ENCODE assay signal across 8 cellular contexts in genomic region chr4:140149851-140150635, GRCh38. TPM values are rescaled to one million over a fixed set of nuclear protein-coding genes. Genes with fewer than 3 reads are reported as not detected.
DNase-seq lines count a peak whose midpoint lies in the region; ATAC-seq, FAIRE-seq and TF ChIP-seq lines count a peak whose summit lies in the region.

No MANE protein-coding gene starts in this region.

- 0 out of 2 replicates have a peak, but pooled peaks cover 7% of the 10 kb centered on the region for H3K79me2 ChIP-seq in GM23338 (replicated peaks; ENCODE audit: insufficient read depth)
- peaks cover 18% of the 10 kb centered on the region for H3K79me2 ChIP-seq in mesendoderm (ENCODE audit: control insufficient read depth, insufficient read depth, low read length)

- peaks cover 38% of the 10 kb centered on the region for H3K4me1 ChIP-seq in GM23338 (ENCODE audit: insufficient read depth)
- H3K4me1 ChIP-seq in mesendoderm (ENCODE audit: control insufficient read depth, low read depth, low read length), result no peaks in the 10 kb centered on the region

- H3K4me2 ChIP-seq in GM23338 (peak overlapping the region; percentile 99), mesendoderm (ENCODE audit: low read length) (peak overlapping the region; percentile 50)

- no peaks in the 10 kb centered on the region for H4K20me1 ChIP-seq in GM23338 (replicated peaks; ENCODE audit: insufficient read depth)

- H2AK5ac ChIP-seq in mesendoderm (ENCODE audit: low read length), result no peak overlapping the region

- peak overlapping the region; percentile 49 for H2BK5ac ChIP-seq in mesendoderm (ENCODE audit: low read length)

- peaks cover 27% of the 10 kb centered on the region for H3K27me3 Mint-ChIP-seq in GM23338 (ENCODE audit: insufficient read depth, low read depth, poor library complexity)

- H3K9me2 ChIP-seq in GM23338 (ENCODE audit: insufficient read depth), result no peaks in the 10 kb centered on the region

- H4K8ac ChIP-seq in mesendoderm (ENCODE audit: low read depth, low read length), result no peak overlapping the region

- DNase-seq in AML-193 (lab: John Stamatoyannopoulos, UW) (peak; percentile 12 to 40), GM23338 (ENCODE audit: low spot score) (peak; percentile 86), NCI-H69 (lab: John Stamatoyannopoulos, UW) (peak; percentile 84), mesendoderm (peak; percentile 85)
- DNase-seq in activated CD8-positive, alpha-beta memory T cell treated with anti-CD3 and anti-CD28 coated beads, Interleukin-2, amount 50 U/mL, for 4 hours, result peak; percentile 76
- peak; percentile 37 to 43 for DNase-seq in stimulated activated CD8-positive, alpha-beta memory T cell treated with anti-CD3 and anti-CD28 coated beads, Interleukin-2, amount 100 ng/mL, for 48 hours (ENCODE audit: low read depth in 2 of 2)

- peak overlapping the region; percentile 35 for H3K18ac ChIP-seq in mesendoderm (ENCODE audit: low read length)

- H3F3A ChIP-seq in GM23338 (replicated peaks; ENCODE audit: low read depth), result peaks cover 4% of the 10 kb centered on the region

- H3K36me3 ChIP-seq in GM23338 (ENCODE audit: insufficient read depth) (no peaks in the 10 kb centered on the region), mesendoderm (ENCODE audit: control insufficient read depth, insufficient read depth, low read length) (no peaks in the 10 kb centered on the region)

- peak overlapping the region; percentile 85 for H2AFZ ChIP-seq in GM23338

- no peak overlapping the region for H2BK15ac ChIP-seq in mesendoderm (replicated peaks; ENCODE audit: low read depth)

- peaks cover 41% of the 10 kb centered on the region for H3K4me1 Mint-ChIP-seq in GM23338

- no CpG with 5 or more reads among the region's 20 CpGs for WGBS in mesendoderm (ENCODE audit: extremely low coverage, insufficient coverage, low lambda C conversion rate)

- peak; percentile 13 for ATAC-seq in GM23338
- ATAC-seq in GM19455 (IDR thresholded peaks at IDR 0.05; ENCODE audit: unreplicated experiment), result no peak

- H3K56ac ChIP-seq in mesendoderm (ENCODE audit: low read length), result peak overlapping the region; percentile 88

- H3K36me3 Mint-ChIP-seq in GM23338 (ENCODE audit: low read depth), result no peaks in the 10 kb centered on the region; the same call in 2 of the 3 replicates

- H2BK120ac ChIP-seq in mesendoderm (ENCODE audit: low read depth, low read length), result no peak overlapping the region

- H3K27me3 ChIP-seq in GM23338 (ENCODE audit: insufficient read depth) (peaks cover 12% of the 10 kb centered on the region), mesendoderm (ENCODE audit: insufficient read depth, low read length, poor library complexity) (no peaks in the 10 kb centered on the region)

- H3K23ac ChIP-seq in mesendoderm (ENCODE audit: low read length), result no peak overlapping the region

- peak; percentile 50 for FAIRE-seq in endometrium (lab: Jason Lieb, UNC)

- peak overlapping the region; percentile 90 for H3K4me3 Mint-ChIP-seq in GM23338

- H3K9ac ChIP-seq in mesendoderm (ENCODE audit: low read length), result peak overlapping the region; percentile 86

- H3K4ac ChIP-seq in mesendoderm (ENCODE audit: low read depth, low read length), result peak overlapping the region; percentile 38

- H3K27ac ChIP-seq in GM23338 (ENCODE audit: low read depth) (peak overlapping the region; percentile 99), mesendoderm (ENCODE audit: low read depth, low read length) (peak overlapping the region; percentile 100)

- H3K4me3 ChIP-seq in GM23338 (peak overlapping the region; percentile 97), mesendoderm (ENCODE audit: low read length) (peak overlapping the region; percentile 39)

- TF ChIP-seq CTCF in GM23338 (conservative IDR thresholded peaks at IDR 0.05; ENCODE audit: low read depth in 2 of 2), result no peak; a peak in 1 of 4 replicates

- no peaks in the 10 kb centered on the region for H3K9me3 Mint-ChIP-seq in GM23338

- H3K79me1 ChIP-seq in mesendoderm (ENCODE audit: low read length), result peaks cover 7% of the 10 kb centered on the region

- peak overlapping the region; percentile 95 for H3K27ac Mint-ChIP-seq in GM23338

- no peak overlapping the region for H4K5ac ChIP-seq in mesendoderm (ENCODE audit: low read length)

TF ChIP-seq in GM23338, 12 proteins besides CTCF, POLR2A, EP300 and RAD21:
- TF ChIP-seq ZNF114 (CRISPR knock-in tag; IDR thresholded peaks at IDR 0.05), result no peak
- peak; percentile 21 for TF ChIP-seq POLR2AphosphoS5 (IDR thresholded peaks at IDR 0.05; ENCODE audit: low read depth)

RNA-seq across cellular contexts. Expression of gene MAML3, which starts 3.9 kb away (rescaled TPM):
- total RNA-seq in GM23338 (2014; rRNA removed; shearing (Covaris generic)), result 3.7 and 6.5 TPM in 2 replicates
- polyA plus RNA-seq in GM23338 (2016; fragmentation: Nextera tagmentation; extraction: Ambion mirVana), result 1.3 and 1.7 TPM in 2 replicates
- polyA plus RNA-seq in mesendoderm (2013, experiment 1 of 2), result 19.2 TPM
- polyA plus RNA-seq in mesendoderm (2013, experiment 2 of 2), result 19.6 TPM

Comparison
In these comparisons a context has a peak if more than half of its experiments do, and no peak if none do; other contexts are left out.
1. DNase-seq: peak in every context shown above with its lines; median percentile 86 in GM23338; 85 in mesendoderm; 84 in NCI-H69; 76 in activated CD8-positive, alpha-beta memory T cell treated with anti-CD3 and anti-CD28 coated beads, Interleukin-2, amount 50 U/mL, for 4 hours; 40 in stimulated activated CD8-positive, alpha-beta memory T cell treated with anti-CD3 and anti-CD28 coated beads, Interleukin-2, amount 100 ng/mL, for 48 hours; 26 in AML-193.